Comparison of ENCODE assay signal across 29 cellular contexts in genomic region chr12:41064411-41064810, GRCh38.
"Had no signal": no experiment of that assay in that cellular context is flagged by ENCODE, and none has a peak within 500 bp of the region (broad histone marks: within the 10 kb centered on the region; RNA-seq: fewer than 3 reads in every experiment).

No MANE protein-coding gene starts in this region.

- ATAC-seq: naive thymus-derived CD4-positive, alpha-beta T cell; natural killer cell; right cardiac atrium; stimulated activated memory B cell treated with anti-CD40 and anti-IgM and Interleukin-4, amounts not matched to agents 10 μg/mL and 1 μg/mL and 100 μg/mL, for 72 hours; stimulated activated naive CD8-positive, alpha-beta T cell treated with anti-CD3 and anti-CD28 coated beads, Interleukin-15, amount 100 ng/mL, for 72 hours; stimulated activated naive CD8-positive, alpha-beta T cell treated with anti-CD3 and anti-CD28 coated beads, Interleukin-15, Interleukin-2, amounts not matched to agents 100 U/mL and 50 U/mL, for 24 hours had no signal

- H3K4me3 ChIP-seq: neural progenitor cell, ovary, prostate gland, right lobe of liver, sigmoid colon, spleen, suprapubic skin, tibial artery, transverse colon, upper lobe of left lung, vagina had no signal

- H3K27me3 ChIP-seq: neural progenitor cell, ovary, right lobe of liver, sigmoid colon, spleen, suprapubic skin, testis, tibial artery, transverse colon, upper lobe of left lung, vagina had no signal

- H3K4me2 ChIP-seq: neural progenitor cell had no signal

- H3K9me3 ChIP-seq: ovary, prostate gland, right lobe of liver, sigmoid colon, spleen, suprapubic skin, testis, tibial artery, transverse colon, upper lobe of left lung, vagina had no signal

- DNase-seq: naive thymus-derived CD4-positive, alpha-beta T cell; natural killer cell; occipital lobe; ovary; posterior cingulate gyrus; right lobe of liver; sigmoid colon; small intestine; spleen; stimulated activated CD4-positive, alpha-beta T cell treated with anti-CD3 and anti-CD28 coated beads, Interleukin-12 subunit alpha, Interleukin-12 subunit beta, amount 100 ng/mL, for 4 hours; stimulated activated CD4-positive, alpha-beta T cell treated with anti-CD3 and anti-CD28 coated beads, Interleukin-1b, Interleukin-23, amount 100 ng/mL, for 48 hours; stimulated activated CD4-positive, alpha-beta T cell treated with anti-CD3 and anti-CD28 coated beads, Interleukin-4, amount 100 ng/mL, for 1 hour; stimulated activated CD4-positive, alpha-beta T cell treated with anti-CD3 and anti-CD28 coated beads, Interleukin-4, amount 100 ng/mL, for 4 hours; stimulated activated CD8-positive, alpha-beta memory T cell treated with anti-CD3 and anti-CD28 coated beads, Interleukin-4, amount 100 ng/mL, for 48 hours; stimulated activated naive CD4-positive, alpha-beta T cell; stimulated activated naive CD8-positive, alpha-beta T cell treated with anti-CD3 and anti-CD28 coated beads, Interleukin-15, amount 100 ng/mL, for 72 hours; stimulated activated naive CD8-positive, alpha-beta T cell treated with anti-CD3 and anti-CD28 coated beads, Interleukin-15, Interleukin-2, amounts not matched to agents 100 U/mL and 50 U/mL, for 24 hours; substantia nigra; testis; tibial artery; transverse colon had no signal

- H3K79me2 ChIP-seq: parathyroid adenoma had no signal

- H3K36me3 ChIP-seq: neural progenitor cell, ovary, prostate gland, right lobe of liver, sigmoid colon, spleen, suprapubic skin, tibial artery, transverse colon, upper lobe of left lung, vagina had no signal

- H2AFZ ChIP-seq: neural progenitor cell, parathyroid adenoma had no signal

- H3K9ac ChIP-seq: neural progenitor cell, parathyroid adenoma had no signal

- H3K27ac ChIP-seq: neural progenitor cell, ovary, parathyroid adenoma, prostate gland, right lobe of liver, spleen, suprapubic skin, testis, tibial artery, upper lobe of left lung, vagina had no signal

- H3K4me1 ChIP-seq: neural progenitor cell, parathyroid adenoma, prostate gland, spleen, suprapubic skin, testis, transverse colon, upper lobe of left lung, vagina had no signal
